15 cellular contexts compared by ENCODE assay signal in the genomic region with DNA sequence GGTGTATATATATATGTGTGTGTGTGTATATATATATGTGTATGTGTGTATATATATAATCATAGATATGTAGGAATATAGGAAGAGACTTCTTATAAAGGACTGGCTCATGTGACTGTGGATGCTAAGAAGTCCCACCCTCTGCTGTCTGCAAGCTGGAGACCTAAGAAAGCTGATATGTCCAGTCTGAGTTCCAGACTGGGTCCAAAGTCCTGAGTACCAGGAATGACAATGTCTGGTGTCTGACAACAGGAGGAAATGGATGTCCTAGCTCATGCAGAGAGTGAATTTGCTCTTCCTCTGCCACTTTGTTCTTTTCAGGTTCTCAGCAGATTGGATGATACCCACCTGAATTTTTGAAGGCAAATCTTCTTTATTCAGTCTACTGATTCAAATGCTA. TPM values are rescaled to one million over a fixed set of nuclear protein-coding genes. Genes with fewer than 3 reads are reported as not detected.
DNase-seq lines count a peak whose midpoint lies in the region; ATAC-seq and TF ChIP-seq lines count a peak whose summit lies in the region.
"Had no signal": no experiment of that assay in that cellular context is flagged by ENCODE, and none has a peak within 500 bp of the region (broad histone marks: within the 10 kb centered on the region; RNA-seq: fewer than 3 reads in every experiment).

No MANE protein-coding gene starts in this region.

- H3K79me2 ChIP-seq in GM23338 (replicated peaks; ENCODE audit: insufficient read depth) = no peaks in the 10 kb centered on the region
- no peaks in the 10 kb centered on the region for H3K79me2 ChIP-seq in hepatocyte

- H3K4me3 Mint-ChIP-seq in GM23338 (no peak overlapping the region; the same call in 2 of the 3 replicates), osteocyte (ENCODE audit: unreplicated experiment) (no peak overlapping the region)
- H3K4me3 Mint-ChIP-seq: B cell; CD8-positive, alpha-beta memory T cell; H9 had no signal

- H2BK120ac ChIP-seq in neuronal stem cell (ENCODE audit: low read depth, low read length) = no peak overlapping the region

- H3K27me3 Mint-ChIP-seq in GM23338 (ENCODE audit: insufficient read depth, low read depth, poor library complexity) (peaks cover 12% of the 10 kb centered on the region), osteocyte (ENCODE audit: unreplicated experiment) (no peaks in the 10 kb centered on the region)
- H3K27me3 Mint-ChIP-seq: B cell had no signal

- H3K4me2 ChIP-seq in GM23338 (peak overlapping the region; percentile 47; the same call in 1 of the 2 replicates), hepatocyte (no peak overlapping the region), neuronal stem cell (ENCODE audit: insufficient read depth, low read length, poor library complexity, severe bottlenecking) (no peak overlapping the region)
- H3K4me2 ChIP-seq: BLaER1 treated with 17β-estradiol and CSF1 and Interleukin-3, amounts not matched to agents 10 nM and 100 nM had no signal

- H2BK15ac ChIP-seq in neuronal stem cell (ENCODE audit: low read length) = no peak overlapping the region

- no peak for ATAC-seq in GM23338
- ATAC-seq: K562 had no signal

- H3K4ac ChIP-seq in neuronal stem cell (ENCODE audit: low read length) = no peak overlapping the region

- H2AK5ac ChIP-seq in neuronal stem cell (ENCODE audit: low read depth, low read length) = no peak overlapping the region

- H3K4me1 ChIP-seq in GM23338 (ENCODE audit: insufficient read depth) = peaks cover 15% of the 10 kb centered on the region; the same call in 1 of the 2 replicates
- peaks cover 3% of the 10 kb centered on the region for H3K4me1 ChIP-seq in hepatocyte (ENCODE audit: insufficient read depth)
- H3K4me1 ChIP-seq in neuronal stem cell (ENCODE audit: control insufficient read depth in 2 of 2, insufficient read depth in 1 of 2, low read depth in 1 of 2, low read length in 2 of 2) = peaks cover 0 to 5% of the 10 kb centered on the region in 2 donors

- H3K23ac ChIP-seq in neuronal stem cell (ENCODE audit: low read depth, low read length, poor library complexity) = no peak overlapping the region

- no peaks in the 10 kb centered on the region for H3F3A ChIP-seq in GM23338 (replicated peaks; ENCODE audit: low read depth)

- H3K36me3 Mint-ChIP-seq in GM23338 (ENCODE audit: low read depth) (peaks cover 9% of the 10 kb centered on the region), osteocyte (ENCODE audit: unreplicated experiment) (peaks cover 23% of the 10 kb centered on the region)

- H3K4me1 Mint-ChIP-seq in GM23338 (peaks cover 19% of the 10 kb centered on the region), osteocyte (ENCODE audit: unreplicated experiment) (no peaks in the 10 kb centered on the region)

- H3K9me3 Mint-ChIP-seq in GM23338 (peaks cover 6% of the 10 kb centered on the region), osteocyte (ENCODE audit: unreplicated experiment) (peaks cover 1% of the 10 kb centered on the region)

- no peak overlapping the region for H3K14ac ChIP-seq in neuronal stem cell (ENCODE audit: low read length)

- H4K8ac ChIP-seq in neuronal stem cell (ENCODE audit: low read depth, low read length) = no peak overlapping the region

- no peak overlapping the region for H4K91ac ChIP-seq in neuronal stem cell (ENCODE audit: low read depth, low read length, poor library complexity)

- no peak overlapping the region for H2BK12ac ChIP-seq in neuronal stem cell (ENCODE audit: low read length)

- no peaks in the 10 kb centered on the region for H3K9me2 ChIP-seq in GM23338 (ENCODE audit: insufficient read depth)
- no peaks in the 10 kb centered on the region for H3K9me2 ChIP-seq in hepatocyte (replicated peaks; ENCODE audit: insufficient read depth)

- no peaks in the 10 kb centered on the region for H4K20me1 ChIP-seq in GM23338 (replicated peaks; ENCODE audit: insufficient read depth)
- no peaks in the 10 kb centered on the region for H4K20me1 ChIP-seq in hepatocyte (ENCODE audit: insufficient read depth, poor library complexity, severe bottlenecking)
- H4K20me1 ChIP-seq: BLaER1 treated with 17β-estradiol and CSF1 and Interleukin-3, amounts not matched to agents 10 nM and 100 nM had no signal

- no peak overlapping the region for H3K9ac ChIP-seq in neuronal stem cell (ENCODE audit: low read depth, low read length, poor library complexity)
- H3K9ac ChIP-seq: BLaER1 treated with 17β-estradiol and CSF1 and Interleukin-3, amounts not matched to agents 10 nM and 100 nM had no signal

- no peak overlapping the region for H3K27ac Mint-ChIP-seq in GM23338
- H3K27ac Mint-ChIP-seq in osteocyte (ENCODE audit: unreplicated experiment) = no peak overlapping the region
- H3K27ac Mint-ChIP-seq: B cell; CD8-positive, alpha-beta memory T cell; H9 had no signal

- H2AFZ ChIP-seq in GM23338 (no peak overlapping the region), hepatocyte (no peak overlapping the region), neuronal stem cell (ENCODE audit: low read length) (no peak overlapping the region)

- H3K79me1 ChIP-seq in neuronal stem cell (ENCODE audit: low read depth, low read length) = no peaks in the 10 kb centered on the region

- H3K9me3 ChIP-seq in hepatocyte (ENCODE audit: low read depth) = no peaks in the 10 kb centered on the region
- peaks cover 0 to 2% of the 10 kb centered on the region in 2 donors for H3K9me3 ChIP-seq in neuronal stem cell (replicated peaks in 1 of 2; ENCODE audit: control insufficient read depth in 2 of 2, insufficient read depth in 1 of 2, low read depth in 1 of 2, low read length in 2 of 2)

- no peak overlapping the region for H3K27ac ChIP-seq in GM23338 (ENCODE audit: low read depth)
- peak overlapping the region; percentile 24 for H3K27ac ChIP-seq in hepatocyte
- H3K27ac ChIP-seq in neuronal stem cell (replicated peaks; ENCODE audit: low read length) = no peak overlapping the region
- H3K27ac ChIP-seq: 22Rv1; BLaER1 treated with 17β-estradiol and CSF1 and Interleukin-3, amounts not matched to agents 10 nM and 100 nM had no signal

- TF ChIP-seq CTCF in GM23338 (conservative IDR thresholded peaks at IDR 0.05; ENCODE audit: low read depth in 2 of 2) = no peak
- TF ChIP-seq CTCF in hepatocyte (IDR thresholded peaks at IDR 0.05; ENCODE audit: poor library complexity) = no peak
- TF ChIP-seq CTCF in osteocyte (IDR thresholded peaks at IDR 0.05) = no peak

- H3K4me3 ChIP-seq in GM23338 (no peak overlapping the region), hepatocyte (no peak overlapping the region), neuronal stem cell (ENCODE audit: low read length in 2 of 2) (no peak overlapping the region)
- H3K4me3 ChIP-seq: BLaER1 treated with 17β-estradiol and CSF1 and Interleukin-3, amounts not matched to agents 10 nM and 100 nM; K562 had no signal

- no peaks in the 10 kb centered on the region for H3K36me3 ChIP-seq in GM23338 (ENCODE audit: insufficient read depth)
- H3K36me3 ChIP-seq in hepatocyte (replicated peaks; ENCODE audit: insufficient read depth, low read depth) = no peaks in the 10 kb centered on the region
- H3K36me3 ChIP-seq in neuronal stem cell (replicated peaks in 1 of 2; ENCODE audit: control insufficient read depth in 2 of 2, insufficient read depth in 2 of 2, low read length in 2 of 2) = peaks cover 0 to 37% of the 10 kb centered on the region in 2 donors

- H3K27me3 ChIP-seq in GM23338 (ENCODE audit: insufficient read depth) (0 out of 2 replicates have a peak, but pooled peaks cover under 1% of the 10 kb centered on the region), hepatocyte (no peaks in the 10 kb centered on the region), neuronal stem cell (ENCODE audit: control insufficient read depth in 3 of 3, insufficient read depth in 3 of 3, low read depth in 1 of 3, low read length in 3 of 3) (no peaks in the 10 kb centered on the region)
- H3K27me3 ChIP-seq: BLaER1 treated with 17β-estradiol and CSF1 and Interleukin-3, amounts not matched to agents 10 nM and 100 nM had no signal

- H3K18ac ChIP-seq in neuronal stem cell (ENCODE audit: low read length) = no peak overlapping the region

- peak; percentile 55 for DNase-seq in DMS53 (lab: John Stamatoyannopoulos, UW)
- no peak for DNase-seq in DMS53 treated with DMSO at 0.1 percent for 48 hours (lab: John Stamatoyannopoulos, UW; ENCODE audit: unreplicated experiment)
- no peak for DNase-seq in GM23338 (ENCODE audit: low spot score)
- DNase-seq in hepatocyte (ENCODE audit: low spot score) = peak; percentile 42
- DNase-seq in osteocyte (ENCODE audit: extremely low spot score, unreplicated experiment) = peak; percentile 21
- no peak for DNase-seq in A172 (ENCODE audit: low spot score)
- DNase-seq in COLO829 (ENCODE audit: low spot score) = no peak
- no peak for DNase-seq in neuronal stem cell (ENCODE audit: low spot score)
- DNase-seq: CD8-positive, alpha-beta memory T cell; DMS153; H9 had no signal

- no peak overlapping the region for H2BK5ac ChIP-seq in neuronal stem cell (ENCODE audit: low read length)

TF ChIP-seq in GM23338, 12 proteins besides CTCF, POLR2A, EP300 and RAD21 (continues in another document):
- no peak for TF ChIP-seq EZH2 (IDR thresholded peaks at IDR 0.05; ENCODE audit: low read depth, unreplicated experiment)
- no peak for TF ChIP-seq ZNF114 (CRISPR knock-in tag; IDR thresholded peaks at IDR 0.05)
- TF ChIP-seq CREB1 (CRISPR knock-in tag; IDR thresholded peaks at IDR 0.05; ENCODE audit: low read depth) = no peak
- TF ChIP-seq NANOG (IDR thresholded peaks at IDR 0.05; ENCODE audit: borderline replicate concordance) = no peak
- no peak for TF ChIP-seq JUNB (IDR thresholded peaks at IDR 0.05; ENCODE audit: unreplicated experiment)
- no peak for TF ChIP-seq EZH2phosphoT487 (IDR thresholded peaks at IDR 0.05; ENCODE audit: unreplicated experiment)

RNA-seq across cellular contexts. Expression of a gene that starts 7.1 kb away (rescaled TPM):
- 4.6 and 5.2 TPM in 2 replicates for total RNA-seq in GM23338 (2014; rRNA removed; shearing (Covaris generic))
- polyA plus RNA-seq in GM23338 (2016; fragmentation: Nextera tagmentation; extraction: Ambion mirVana) (2.7 and 3.1 TPM in 2 replicates), hepatocyte (10.7 and 12.3 TPM in 2 replicates)
- total RNA-seq in hepatocyte (15.3 and 16.8 TPM in 2 replicates), osteocyte (6.6 and 7.8 TPM in 2 replicates)
- total RNA-seq in A172 (2014; rRNA removed; shearing (Covaris generic)) = 2.2 and 5.1 TPM in 2 replicates
- 5.3 TPM for polyA plus RNA-seq in neuronal stem cell (2013, experiment 1 of 2)
- 5.3 TPM for polyA plus RNA-seq in neuronal stem cell (2013, experiment 2 of 2)

RNA-seq across cellular contexts. Expression of a gene that starts 12.5 kb away (rescaled TPM):
- total RNA-seq in GM23338 (2014; rRNA removed; shearing (Covaris generic)) = 11.1 and 15.3 TPM in 2 replicates
- polyA plus RNA-seq in GM23338 (2016; fragmentation: Nextera tagmentation; extraction: Ambion mirVana) (3.4 and 3.8 TPM in 2 replicates), hepatocyte (2.8 TPM in 2 replicates)
- total RNA-seq in hepatocyte (5.0 and 5.8 TPM in 2 replicates), osteocyte (1.9 and 2.4 TPM in 2 replicates)
- total RNA-seq in A172 (2014; rRNA removed; shearing (Covaris generic)) = 0.36 and 0.55 TPM in 2 replicates
- polyA plus RNA-seq in neuronal stem cell (2013, experiment 1 of 2) = 2.0 TPM
- 1.6 TPM for polyA plus RNA-seq in neuronal stem cell (2013, experiment 2 of 2)

Comparison
In these comparisons a context has a peak if more than half of its experiments do, and no peak if none do; other contexts are left out.
1. DNase-seq: peak in DMS53 (single experiment), hepatocyte (single experiment) and osteocyte (single experiment); none in DMS53 treated with DMSO at 0.1 percent for 48 hours (single experiment), GM23338 (single experiment), A172 (single experiment), COLO829 (single experiment) and neuronal stem cell (single experiment).